Comparison of ENCODE assay signal across 8 cellular contexts in the genomic region with DNA sequence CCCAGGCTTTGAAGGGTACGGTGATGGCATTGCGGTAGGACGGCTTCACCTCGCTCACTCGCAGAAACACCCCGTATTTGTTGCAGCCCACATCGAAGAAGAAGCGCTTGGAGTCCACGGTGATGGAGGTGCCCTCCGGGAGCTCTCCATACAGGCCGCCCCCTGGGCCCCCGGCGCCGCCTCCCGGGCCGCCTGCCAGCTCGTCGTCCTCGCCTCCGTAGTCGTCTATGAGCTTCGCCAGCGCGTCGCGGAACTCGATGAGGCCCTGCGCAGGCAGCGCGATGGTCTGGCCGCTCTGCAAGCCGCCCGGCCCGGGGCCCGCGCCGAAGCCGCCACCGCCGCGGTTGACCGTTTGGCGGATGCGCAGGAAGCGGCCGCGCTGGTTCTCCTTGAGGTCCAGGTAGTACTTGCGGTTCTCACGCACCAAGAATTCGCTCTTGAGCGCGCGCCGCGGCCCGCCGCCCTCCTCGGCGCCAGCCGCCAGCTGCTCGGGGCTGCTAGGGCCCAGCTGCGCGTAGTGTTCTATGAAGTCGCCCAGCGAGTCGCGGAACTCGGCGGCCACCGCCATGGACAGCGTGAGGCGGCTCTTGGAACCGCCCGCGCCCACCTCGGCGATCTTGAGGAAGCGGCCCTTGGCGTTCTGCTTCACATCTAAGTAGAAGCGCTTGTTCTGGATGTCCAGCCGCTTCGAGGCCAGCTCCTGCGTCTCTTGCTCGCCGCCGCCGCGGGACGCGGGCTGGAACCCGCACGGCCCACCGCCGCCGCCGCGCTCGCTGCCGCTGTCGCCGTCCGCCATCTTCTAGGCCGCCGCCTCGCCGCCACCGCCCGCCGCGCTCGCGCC. TPM values are rescaled to one million over a fixed set of nuclear protein-coding genes. Genes with fewer than 3 reads are reported as not detected.
DNase-seq lines count a peak whose midpoint lies in the region; ATAC-seq and TF ChIP-seq lines count a peak whose summit lies in the region.

No MANE protein-coding gene starts in this region.

- peak overlapping the region; percentile 88 to 97 (median 97) for H3K4me3 ChIP-seq in liver (ENCODE audit: low read depth in 1 of 3, low read length in 3 of 3)

- TF ChIP-seq RAD21 in liver (IDR thresholded peaks at IDR 0.05), result no peak

- DNase-seq in ELF-1 (ENCODE audit: low read depth, low spot score), result peak; percentile 63
- DNase-seq in activated CD4-positive, alpha-beta T cell treated with anti-CD3 and anti-CD28 coated beads for 1 hour, result peak; percentile 38
- DNase-seq in stimulated activated CD4-positive, alpha-beta T cell treated with anti-CD3 and anti-CD28 coated beads, Interleukin-4, amount 100 ng/mL, for 4 hours, result peak; percentile 31 to 37
- DNase-seq in GOT3 (lab: John Stamatoyannopoulos, UW), result no peak

- ATAC-seq in GM21723 (IDR thresholded peaks at IDR 0.05; ENCODE audit: unreplicated experiment), result peak; percentile 26

- H3K27ac ChIP-seq in KOPT-K1 (ENCODE audit: low read depth, low read length, poor library complexity, severe bottlenecking), result peak overlapping the region; percentile 90
- H3K27ac ChIP-seq in cingulate gyrus (ENCODE audit: low read depth, low read length), result peak overlapping the region; percentile 85
- H3K27ac ChIP-seq in liver (ENCODE audit: low read depth in 1 of 2, low read length in 2 of 2), result peak overlapping the region; percentile 91 to 96

- peaks cover 2 to 55% (median 52%) of the 10 kb centered on the region in 4 donors for H3K4me1 ChIP-seq in liver (ENCODE audit: control insufficient read depth in 4 of 4, insufficient read depth in 4 of 4, low read length in 3 of 4)

- peak overlapping the region; percentile 78 to 86 for H3K9ac ChIP-seq in liver (ENCODE audit: low read depth in 1 of 2, low read length in 2 of 2)

- H3K9me3 ChIP-seq in KOPT-K1 (ENCODE audit: insufficient read depth, low read length, poor library complexity, severe bottlenecking) (no peaks in the 10 kb centered on the region), liver (ENCODE audit: control insufficient read depth in 4 of 4, low read length in 3 of 4) (no peaks in the 10 kb centered on the region)

- WGBS in liver, result 1% methylated on average over 112 of the region's 112 CpGs

- no peaks in the 10 kb centered on the region for H3K27me3 ChIP-seq in liver (ENCODE audit: control insufficient read depth in 4 of 4, insufficient read depth in 4 of 4, low read length in 3 of 4)

- H3K36me3 ChIP-seq in KOPT-K1 (ENCODE audit: insufficient read depth, low read length) (peaks cover 43% of the 10 kb centered on the region), liver (ENCODE audit: control insufficient read depth in 4 of 4, insufficient read depth in 3 of 4, low read depth in 1 of 4, low read length in 3 of 4) (no peaks in the 10 kb centered on the region)

- TF ChIP-seq CTCF in liver (IDR thresholded peaks at IDR 0.05; ENCODE audit: low read depth, low read length, missing input control), result no peak

TF ChIP-seq in liver, 16 proteins besides CTCF, POLR2A, EP300 and RAD21:
- TF ChIP-seq SP1 (IDR thresholded peaks at IDR 0.05), result no peak
- TF ChIP-seq HNF4A (conservative IDR thresholded peaks at IDR 0.05), result no peak
- TF ChIP-seq HNF4G (IDR thresholded peaks at IDR 0.05), result no peak
- no peak for TF ChIP-seq EGR1 (IDR thresholded peaks at IDR 0.05; ENCODE audit: low read depth in 2 of 2)
- TF ChIP-seq RXRA (IDR thresholded peaks at IDR 0.05), result no peak
- TF ChIP-seq, protein P1, sequence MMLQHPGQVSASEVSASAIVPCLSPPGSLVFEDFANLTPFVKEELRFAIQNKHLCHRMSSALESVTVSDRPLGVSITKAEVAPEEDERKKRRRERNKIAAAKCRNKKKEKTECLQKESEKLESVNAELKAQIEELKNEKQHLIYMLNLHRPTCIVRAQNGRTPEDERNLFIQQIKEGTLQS (IDR thresholded peaks at IDR 0.05), result no peak
- TF ChIP-seq, protein P2, sequence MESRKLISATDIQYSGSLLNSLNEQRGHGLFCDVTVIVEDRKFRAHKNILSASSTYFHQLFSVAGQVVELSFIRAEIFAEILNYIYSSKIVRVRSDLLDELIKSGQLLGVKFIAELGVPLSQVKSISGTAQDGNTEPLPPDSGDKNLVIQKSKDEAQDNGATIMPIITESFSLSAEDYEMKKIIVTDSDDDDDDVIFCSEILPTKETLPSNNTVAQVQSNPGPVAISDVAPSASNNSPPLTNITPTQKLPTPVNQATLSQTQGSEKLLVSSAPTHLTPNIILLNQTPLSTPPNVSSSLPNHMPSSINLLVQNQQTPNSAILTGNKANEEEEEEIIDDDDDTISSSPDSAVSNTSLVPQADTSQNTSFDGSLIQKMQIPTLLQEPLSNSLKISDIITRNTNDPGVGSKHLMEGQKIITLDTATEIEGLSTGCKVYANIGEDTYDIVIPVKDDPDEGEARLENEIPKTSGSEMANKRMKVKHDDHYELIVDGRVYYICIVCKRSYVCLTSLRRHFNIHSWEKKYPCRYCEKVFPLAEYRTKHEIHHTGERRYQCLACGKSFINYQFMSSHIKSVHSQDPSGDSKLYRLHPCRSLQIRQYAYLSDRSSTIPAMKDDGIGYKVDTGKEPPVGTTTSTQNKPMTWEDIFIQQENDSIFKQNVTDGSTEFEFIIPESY (IDR thresholded peaks at IDR 0.05), result no peak
- TF ChIP-seq, protein P3, sequence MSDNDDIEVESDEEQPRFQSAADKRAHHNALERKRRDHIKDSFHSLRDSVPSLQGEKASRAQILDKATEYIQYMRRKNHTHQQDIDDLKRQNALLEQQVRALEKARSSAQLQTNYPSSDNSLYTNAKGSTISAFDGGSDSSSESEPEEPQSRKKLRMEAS (IDR thresholded peaks at IDR 0.05), result no peak

RNA-seq across cellular contexts. Expression of a gene that starts 0.6 kb away (rescaled TPM):
- 10 to 100 TPM in 1 of 2 donors, 1 to 10 TPM in 1; 9.6 to 11.4 TPM for total RNA-seq in liver
- polyA plus RNA-seq in liver, result 1 to 10 TPM in 1 of 2 donors, under 1 TPM in 1; 0.92 to 2.1 TPM

RNA-seq across cellular contexts. Expression of a gene that starts 36.9 kb away (rescaled TPM):
- total RNA-seq in liver, result 100 to 1,000 TPM in 1 of 2 donors, 10 to 100 TPM in 1; 85.2 to 182 TPM
- 10 to 100 TPM; 51.3 to 53.9 TPM for polyA plus RNA-seq in liver
